ENCODE assay signal across 8 cellular contexts in the genomic region with DNA sequence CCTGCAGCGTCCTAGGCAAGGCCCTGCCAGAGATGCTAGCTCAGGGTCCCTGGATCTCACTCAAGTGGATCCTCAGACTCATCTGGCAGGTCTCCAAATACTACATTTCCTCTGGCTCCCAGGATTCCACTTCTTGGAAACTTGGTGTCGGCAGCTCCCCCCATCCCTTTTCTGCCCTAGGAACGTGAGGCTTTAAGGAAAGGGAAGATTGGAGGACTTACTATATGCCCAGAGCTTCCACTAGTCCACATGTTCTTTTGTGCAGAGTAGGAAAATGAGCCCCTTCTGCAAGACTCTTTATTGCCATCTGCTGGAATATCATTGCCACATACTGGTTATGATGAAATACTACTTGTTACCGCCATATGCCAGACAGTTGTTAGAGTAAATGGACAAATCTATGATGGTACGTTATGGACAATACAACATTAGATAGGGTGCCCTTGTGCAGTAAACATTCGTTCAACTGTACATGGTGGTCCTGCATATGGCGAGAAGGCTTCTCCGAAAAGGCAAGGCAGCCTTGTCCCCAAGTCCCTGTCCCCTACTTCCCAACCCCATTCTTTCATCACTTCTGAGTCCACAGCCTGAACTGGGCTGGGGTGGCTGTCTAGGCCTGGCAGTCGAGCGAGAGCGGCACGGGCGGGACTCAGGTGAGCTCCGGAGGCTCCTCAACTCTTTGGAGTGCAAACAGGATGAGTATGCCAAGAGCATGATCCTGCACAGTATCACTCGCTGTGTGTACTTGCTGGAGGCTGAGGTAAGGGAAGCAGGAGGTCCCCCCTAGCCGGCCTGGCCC. TPM values are rescaled to one million over a fixed set of nuclear protein-coding genes. Genes with fewer than 3 reads are reported as not detected.
DNase-seq lines count a peak whose midpoint lies in the region; TF ChIP-seq lines count a peak whose summit lies in the region.

No MANE protein-coding gene starts in this region.

- no peaks in the 10 kb centered on the region for H3K9me3 Mint-ChIP-seq in CD8-positive, alpha-beta memory T cell

- peak overlapping the region; percentile 21 for H2AFZ ChIP-seq in parathyroid adenoma

- H3K9ac ChIP-seq in parathyroid adenoma = no peak overlapping the region

- peak overlapping the region in 4 of 7 donors; percentile 19 to 71 (median 38) for H3K4me3 Mint-ChIP-seq in CD8-positive, alpha-beta memory T cell

- H3K27me3 Mint-ChIP-seq in CD8-positive, alpha-beta memory T cell = no peaks in the 10 kb centered on the region

- TF ChIP-seq CTCF in WERI-Rb-1 (IDR thresholded peaks at IDR 0.05; ENCODE audit: low read depth, low read length) (peak; percentile 73), parathyroid adenoma (IDR thresholded peaks at IDR 0.05) (peak; percentile 92)

- H3K27ac ChIP-seq in CD8-positive, alpha-beta memory T cell (ENCODE audit: low read depth, low read length) = no peak overlapping the region
- H3K27ac ChIP-seq in WERI-Rb-1 (peak overlapping the region; percentile 25), parathyroid adenoma (no peak overlapping the region)

- DNase-seq in CD8-positive, alpha-beta memory T cell = peak in 2 of 5 donors; percentile 64 to 70
- DNase-seq in HEK293T (ENCODE audit: extremely low spot score) (peak; percentile 70), NCI-H2227 treated with DMSO at 0.1 percent for 48 hours (lab: John Stamatoyannopoulos, UW) (peak; percentile 89), WERI-Rb-1 (peak; percentile 48), fibroblast of the conjunctiva (ENCODE audit: low read depth) (peak; percentile 89)
- DNase-seq in activated CD4-positive, CD25-positive, alpha-beta regulatory T cell treated with anti-CD3 and anti-CD28 coated beads, Interleukin-2, amount 50 U/mL, for 72 hours = no peak
- no peak for DNase-seq in activated CD4-positive, alpha-beta T cell treated with anti-CD3 and anti-CD28 coated beads for 1 hour

- H3K36me3 Mint-ChIP-seq in CD8-positive, alpha-beta memory T cell = no peaks in the 10 kb centered on the region

- H3K4me1 ChIP-seq in CD8-positive, alpha-beta memory T cell (ENCODE audit: insufficient read depth, low read length) = peaks cover 46% of the 10 kb centered on the region
- peaks cover 12% of the 10 kb centered on the region for H3K4me1 ChIP-seq in parathyroid adenoma

- peaks cover 32 to 46% (median 37%) of the 10 kb centered on the region in 3 donors for H3K4me1 Mint-ChIP-seq in CD8-positive, alpha-beta memory T cell

- H3K79me2 ChIP-seq in parathyroid adenoma = no peaks in the 10 kb centered on the region

- H3K9me3 ChIP-seq in CD8-positive, alpha-beta memory T cell (ENCODE audit: low read length) = no peaks in the 10 kb centered on the region
- no peaks in the 10 kb centered on the region for H3K9me3 ChIP-seq in WERI-Rb-1 (ENCODE audit: severe bottlenecking)
- H3K9me3 ChIP-seq in parathyroid adenoma (ENCODE audit: control insufficient read depth, low read length) = no peaks in the 10 kb centered on the region

- no peaks in the 10 kb centered on the region for H3K36me3 ChIP-seq in CD8-positive, alpha-beta memory T cell (ENCODE audit: insufficient read depth, low read length)
- no peaks in the 10 kb centered on the region for H3K36me3 ChIP-seq in WERI-Rb-1
- H3K36me3 ChIP-seq in parathyroid adenoma (ENCODE audit: control insufficient read depth, insufficient read depth, low read length) = no peaks in the 10 kb centered on the region

- CTCF ChIA-PET in CD8-positive, alpha-beta memory T cell (lab: Charles Lee) = interaction anchor here (0.7 to 8.6 kb wide), 44 partner anchors 11 to 444 kb away, joined by 3 to 113 read pairs (median 6); a partner anchor contains a TSS
- CTCF ChIA-PET in HEK293T (lab: Yijun Ruan, JAX) = interaction anchor here (0.6 to 5.1 kb wide), 13 partner anchors 10 to 215 kb away, joined by 3 to 43 read pairs (median 4); no protein-coding TSS in a partner anchor

- POLR2A ChIA-PET in CD8-positive, alpha-beta memory T cell (lab: Charles Lee) = interaction anchor here (1.5 kb wide), 1 partner anchor 131 kb away, joined by 3 read pairs; no protein-coding TSS in a partner anchor
- POLR2A ChIA-PET in HEK293T (lab: Yijun Ruan, JAX) = no interaction called here

- H3K4me3 ChIP-seq in CD8-positive, alpha-beta memory T cell (ENCODE audit: low read length) = no peak overlapping the region
- no peak overlapping the region for H3K4me3 ChIP-seq in WERI-Rb-1 (ENCODE audit: low read depth, low read length)
- no peak overlapping the region for H3K4me3 ChIP-seq in parathyroid adenoma (ENCODE audit: low read depth, low read length)

- peak overlapping the region in 7 of 8 donors; percentile 51 to 94 (median 77) for H3K27ac Mint-ChIP-seq in CD8-positive, alpha-beta memory T cell

- no peaks in the 10 kb centered on the region for H3K27me3 ChIP-seq in CD8-positive, alpha-beta memory T cell (ENCODE audit: insufficient read depth, low read length, poor library complexity, severe bottlenecking)
- H3K27me3 ChIP-seq in WERI-Rb-1 (ENCODE audit: insufficient read depth, low read depth, severe bottlenecking) (no peaks in the 10 kb centered on the region), parathyroid adenoma (ENCODE audit: control insufficient read depth, insufficient read depth, low read length) (no peaks in the 10 kb centered on the region)

- no peak overlapping the region for H3K4me2 ChIP-seq in parathyroid adenoma (ENCODE audit: low read length)

TF ChIP-seq in HEK293T, 16 proteins besides CTCF, POLR2A, EP300 and RAD21:
- TF ChIP-seq BHLHE40 (IDR thresholded peaks at IDR 0.05; ENCODE audit: borderline replicate concordance) (no peak), TARDBP (IDR thresholded peaks at IDR 0.05) (no peak), ARNT (IDR thresholded peaks at IDR 0.05) (no peak), SP1 (IDR thresholded peaks at IDR 0.05) (no peak), LEF1 (IDR thresholded peaks at IDR 0.05; ENCODE audit: borderline replicate concordance) (no peak), HDGF (IDR thresholded peaks at IDR 0.05; ENCODE audit: borderline replicate concordance) (no peak), ELF4 (IDR thresholded peaks at IDR 0.05) (no peak), FOXK2 (IDR thresholded peaks at IDR 0.05) (no peak), NFRKB (IDR thresholded peaks at IDR 0.05) (no peak), L3MBTL2 (conservative IDR thresholded peaks at IDR 0.05) (no peak), SUZ12 (IDR thresholded peaks at IDR 0.05) (no peak), FOXM1 (IDR thresholded peaks at IDR 0.05; ENCODE audit: borderline replicate concordance) (no peak), ZNF384 (IDR thresholded peaks at IDR 0.05) (no peak), CTBP1 (IDR thresholded peaks at IDR 0.05; ENCODE audit: borderline replicate concordance) (no peak), FOXA1 (IDR thresholded peaks at IDR 0.05) (no peak)
- TF ChIP-seq, protein P1, sequence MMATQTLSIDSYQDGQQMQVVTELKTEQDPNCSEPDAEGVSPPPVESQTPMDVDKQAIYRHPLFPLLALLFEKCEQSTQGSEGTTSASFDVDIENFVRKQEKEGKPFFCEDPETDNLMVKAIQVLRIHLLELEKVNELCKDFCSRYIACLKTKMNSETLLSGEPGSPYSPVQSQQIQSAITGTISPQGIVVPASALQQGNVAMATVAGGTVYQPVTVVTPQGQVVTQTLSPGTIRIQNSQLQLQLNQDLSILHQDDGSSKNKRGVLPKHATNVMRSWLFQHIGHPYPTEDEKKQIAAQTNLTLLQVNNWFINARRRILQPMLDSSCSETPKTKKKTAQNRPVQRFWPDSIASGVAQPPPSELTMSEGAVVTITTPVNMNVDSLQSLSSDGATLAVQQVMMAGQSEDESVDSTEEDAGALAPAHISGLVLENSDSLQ (IDR thresholded peaks at IDR 0.05) = no peak

RNA-seq across cellular contexts. Expression of a gene that starts 0.8 kb away (rescaled TPM):
- total RNA-seq in CD8-positive, alpha-beta memory T cell = under 1 TPM; 0.37 to 0.38 TPM
- 0.26 TPM for polyA plus RNA-seq in CD8-positive, alpha-beta memory T cell

RNA-seq across cellular contexts. Expression of a gene that starts 38.8 kb away (rescaled TPM):
- total RNA-seq in CD8-positive, alpha-beta memory T cell = not detected
- polyA plus RNA-seq in CD8-positive, alpha-beta memory T cell = not detected

RNA-seq across cellular contexts. Expression of a gene that starts 43.2 kb away (rescaled TPM):
- not detected for total RNA-seq in CD8-positive, alpha-beta memory T cell
- polyA plus RNA-seq in CD8-positive, alpha-beta memory T cell = not detected

RNA-seq across cellular contexts. Expression of a gene that starts 48.9 kb away (rescaled TPM):
- total RNA-seq in CD8-positive, alpha-beta memory T cell = 10 to 100 TPM; 55.7 to 58.8 TPM
- polyA plus RNA-seq in CD8-positive, alpha-beta memory T cell = 192 TPM

RNA-seq across cellular contexts. Expression of a gene that starts 59.5 kb away (rescaled TPM):
- total RNA-seq in CD8-positive, alpha-beta memory T cell = not detected
- not detected for polyA plus RNA-seq in CD8-positive, alpha-beta memory T cell

Comparison
In these comparisons a context has a peak if more than half of its experiments do, and no peak if none do; other contexts are left out.
1. DNase-seq: peak in HEK293T (single experiment), NCI-H2227 treated with DMSO at 0.1 percent for 48 hours (single experiment), WERI-Rb-1 (single experiment) and fibroblast of the conjunctiva (single experiment); none in activated CD4-positive, CD25-positive, alpha-beta regulatory T cell treated with anti-CD3 and anti-CD28 coated beads, Interleukin-2, amount 50 U/mL, for 72 hours (single experiment) and activated CD4-positive, alpha-beta T cell treated with anti-CD3 and anti-CD28 coated beads for 1 hour (single experiment).